In genomic region chr3:144384241-144384979, GRCh38 we compare ENCODE assay signal across 1 cellular context.
TF ChIP-seq lines count a peak whose summit lies in the region.

No MANE protein-coding gene starts in this region.

TF ChIP-seq in GM23338, 12 proteins besides CTCF, POLR2A, EP300 and RAD21 (continued from another document):
- no peak for TF ChIP-seq ZNF462 (CRISPR knock-in tag; IDR thresholded peaks at IDR 0.05)
- no peak for TF ChIP-seq JUNB (IDR thresholded peaks at IDR 0.05; ENCODE audit: unreplicated experiment)
- no peak for TF ChIP-seq EZH2phosphoT487 (IDR thresholded peaks at IDR 0.05; ENCODE audit: unreplicated experiment)
- no peak for TF ChIP-seq POLR2AphosphoS5 (IDR thresholded peaks at IDR 0.05; ENCODE audit: low read depth)
- TF ChIP-seq STAT1 (IDR thresholded peaks at IDR 0.05; ENCODE audit: unreplicated experiment), result no peak
- TF ChIP-seq CREB1 (CRISPR knock-in tag; IDR thresholded peaks at IDR 0.05; ENCODE audit: low read depth), result no peak
